ENCODE assay signal across 8 cellular contexts in the genomic region with DNA sequence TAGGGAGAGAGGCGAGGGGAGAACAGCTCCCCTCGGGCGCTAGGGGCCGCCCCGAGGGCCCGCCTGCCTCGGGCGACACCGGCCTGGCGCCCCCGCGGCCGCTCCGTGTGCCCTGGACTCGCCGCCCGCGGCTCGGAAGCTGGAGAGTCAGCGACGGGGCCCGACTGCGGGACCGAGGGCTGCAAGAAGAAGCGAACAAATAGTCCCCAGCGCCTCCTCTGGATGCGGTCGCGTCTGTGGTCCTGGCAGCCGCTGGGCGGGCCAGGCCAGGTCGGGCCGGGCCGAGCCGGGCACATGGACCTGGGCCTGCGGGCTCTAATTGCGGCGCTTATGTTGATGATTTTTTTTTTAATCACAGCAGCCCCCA. TPM values are rescaled to one million over a fixed set of nuclear protein-coding genes. Genes with fewer than 3 reads are reported as not detected.
DNase-seq lines count a peak whose midpoint lies in the region; ATAC-seq, FAIRE-seq and TF ChIP-seq lines count a peak whose summit lies in the region.

No MANE protein-coding gene starts in this region.

- H3K79me2 ChIP-seq in keratinocyte (ENCODE audit: control insufficient read depth, insufficient read depth, low read length) = no peaks in the 10 kb centered on the region

- no peaks in the 10 kb centered on the region for H3K9me1 ChIP-seq in keratinocyte (ENCODE audit: control insufficient read depth, extremely low read depth, insufficient read depth, low read length)

- DNase-seq in activated B cell treated with CpG ODN at 0.5 μM for 24 hours (no peak), keratinocyte (ENCODE audit: low read depth, low spot score) (no peak), Calu3 (no peak)

- TF ChIP-seq CTCF in activated B cell treated with CpG ODN at 0.5 μM for 24 hours (IDR thresholded peaks at IDR 0.05) = no peak
- TF ChIP-seq CTCF in keratinocyte (optimal IDR thresholded peaks at IDR 0.05 in 1 of 3, IDR thresholded peaks at IDR 0.05 in 1 of 3, conservative IDR thresholded peaks at IDR 0.05 in 1 of 3; ENCODE audit: extremely low read depth in 1 of 3, insufficient read depth in 2 of 3, low read length in 3 of 3) = no peak
- TF ChIP-seq CTCF in Calu3 (IDR thresholded peaks at IDR 0.05; ENCODE audit: unreplicated experiment) = no peak

- CTCF ChIA-PET in activated B cell treated with CpG ODN at 0.5 μM for 24 hours (lab: Charles Lee) = interaction anchor here (0.7 to 1.2 kb wide), 2 partner anchors 427 to 432 kb away, joined by 3 read pairs; no protein-coding TSS in a partner anchor
- CTCF ChIA-PET in Calu3 (lab: Charles Lee) = no interaction called here

- H3K4me3 ChIP-seq in GM08714 (ENCODE audit: low read length) = peak overlapping the region; percentile 5; the same call in 1 of the 2 replicates
- H3K4me3 ChIP-seq in keratinocyte (ENCODE audit: control insufficient read depth in 2 of 3, extremely low read depth in 1 of 3, insufficient read depth in 2 of 3, low read depth in 1 of 3, low read length in 3 of 3) = peak overlapping the region in 2 of 3 experiments; percentile 2 to 13
- peak overlapping the region; percentile 26 to 62 (median 41) for H3K4me3 ChIP-seq in skin epidermis

- no TSS peak for BruUV-seq in Calu3 (replicated peaks; lab: Mats Ljungman, UMichigan)

- no peaks in the 10 kb centered on the region for H3K36me3 ChIP-seq in keratinocyte (ENCODE audit: control insufficient read depth in 2 of 2, extremely low read depth in 1 of 2, insufficient read depth in 2 of 2, low read length in 2 of 2)

- H3K9me3 ChIP-seq in keratinocyte (ENCODE audit: control insufficient read depth, low read depth, low read length) = no peaks in the 10 kb centered on the region

- H2AFZ ChIP-seq in keratinocyte (ENCODE audit: control insufficient read depth, low read length) = no peak overlapping the region

- no peak overlapping the region for H3K27ac ChIP-seq in keratinocyte (ENCODE audit: control insufficient read depth, insufficient read depth, low read length)
- peak overlapping the region in 18 of 21 experiments; percentile 19 to 91 (median 74) for H3K27ac ChIP-seq in skin epidermis

- dilution Hi-C loops in keratinocyte (cut with MboI; ENCODE audit: extremely low pct_ligation_motif_present, low sequenced_read_pairs) = no loop called here

- H3K4me3 Mint-ChIP-seq in activated B cell treated with CpG ODN at 0.5 μM for 24 hours (peak overlapping the region; percentile 59), Calu3 (ENCODE audit: low read depth, unreplicated experiment) (no peak overlapping the region)
- no peak overlapping the region for H3K4me3 Mint-ChIP-seq in stimulated activated memory B cell treated with anti-CD40 and anti-IgM and Interleukin-4, amounts not matched to agents 10 μg/mL and 1 μg/mL and 100 μg/mL, for 72 hours

- H3K9me3 Mint-ChIP-seq in activated B cell treated with CpG ODN at 0.5 μM for 24 hours = no peaks in the 10 kb centered on the region
- no peaks in the 10 kb centered on the region for H3K9me3 Mint-ChIP-seq in Calu3 (ENCODE audit: low read depth, unreplicated experiment)
- H3K9me3 Mint-ChIP-seq in stimulated activated memory B cell treated with anti-CD40 and anti-IgM and Interleukin-4, amounts not matched to agents 10 μg/mL and 1 μg/mL and 100 μg/mL, for 72 hours = no peaks in the 10 kb centered on the region

- H3K27ac Mint-ChIP-seq in activated B cell treated with CpG ODN at 0.5 μM for 24 hours = no peak overlapping the region
- no peak overlapping the region for H3K27ac Mint-ChIP-seq in Calu3 (ENCODE audit: unreplicated experiment)
- H3K27ac Mint-ChIP-seq in stimulated activated memory B cell treated with anti-CD40 and anti-IgM and Interleukin-4, amounts not matched to agents 10 μg/mL and 1 μg/mL and 100 μg/mL, for 72 hours = no peak overlapping the region

- H3K4me2 ChIP-seq in keratinocyte (ENCODE audit: control insufficient read depth, extremely low read depth, insufficient read depth, low read depth, low read length) = no peak overlapping the region

- H3K36me3 Mint-ChIP-seq in activated B cell treated with CpG ODN at 0.5 μM for 24 hours (ENCODE audit: low read depth) (no peaks in the 10 kb centered on the region), Calu3 (ENCODE audit: insufficient read depth, unreplicated experiment) (no peaks in the 10 kb centered on the region)
- H3K36me3 Mint-ChIP-seq in stimulated activated memory B cell treated with anti-CD40 and anti-IgM and Interleukin-4, amounts not matched to agents 10 μg/mL and 1 μg/mL and 100 μg/mL, for 72 hours = no peaks in the 10 kb centered on the region

- H4K20me1 ChIP-seq in keratinocyte (ENCODE audit: control insufficient read depth, extremely low read depth, insufficient read depth, low read length) = no peaks in the 10 kb centered on the region

- no peak for FAIRE-seq in keratinocyte (lab: Jason Lieb, UNC)

- ATAC-seq in activated B cell treated with CpG ODN at 0.5 μM for 24 hours (ENCODE audit: low read depth) (no peak), GM18520 (IDR thresholded peaks at IDR 0.05; ENCODE audit: unreplicated experiment) (no peak), GM18867 (IDR thresholded peaks at IDR 0.05; ENCODE audit: unreplicated experiment) (no peak)
- ATAC-seq in stimulated activated memory B cell treated with anti-CD40 and anti-IgM and Interleukin-4, amounts not matched to agents 10 μg/mL and 1 μg/mL and 100 μg/mL, for 72 hours = no peak

- H3K4me1 ChIP-seq in keratinocyte (ENCODE audit: control insufficient read depth, extremely low read depth, insufficient read depth, low read length) = no peaks in the 10 kb centered on the region

- intact Hi-C loops in activated B cell treated with CpG ODN at 0.5 μM for 24 hours (cut with micrococcal nuclease) (no loop called here), Calu3 (cut with micrococcal nuclease; ENCODE audit: unreplicated experiment) (loop anchor here (10.0 kb wide), 1 partner anchor 1643 kb away; no protein-coding TSS in a partner anchor)

- POLR2A ChIA-PET in activated B cell treated with CpG ODN at 0.5 μM for 24 hours (lab: Charles Lee) = no interaction called here

- H3K27me3 Mint-ChIP-seq in activated B cell treated with CpG ODN at 0.5 μM for 24 hours = peaks cover 66% of the 10 kb centered on the region
- peaks cover 33% of the 10 kb centered on the region for H3K27me3 Mint-ChIP-seq in Calu3 (ENCODE audit: unreplicated experiment)
- peaks cover 81% of the 10 kb centered on the region for H3K27me3 Mint-ChIP-seq in stimulated activated memory B cell treated with anti-CD40 and anti-IgM and Interleukin-4, amounts not matched to agents 10 μg/mL and 1 μg/mL and 100 μg/mL, for 72 hours

- peaks cover 94% of the 10 kb centered on the region for H3K27me3 ChIP-seq in keratinocyte (ENCODE audit: control insufficient read depth, extremely low read depth, insufficient read depth, low read length)

- H3K4me1 Mint-ChIP-seq in activated B cell treated with CpG ODN at 0.5 μM for 24 hours (peaks cover 12% of the 10 kb centered on the region), Calu3 (ENCODE audit: low read depth, unreplicated experiment) (no peaks in the 10 kb centered on the region)
- peaks cover 7% of the 10 kb centered on the region for H3K4me1 Mint-ChIP-seq in stimulated activated memory B cell treated with anti-CD40 and anti-IgM and Interleukin-4, amounts not matched to agents 10 μg/mL and 1 μg/mL and 100 μg/mL, for 72 hours

- H3K9ac ChIP-seq in keratinocyte (ENCODE audit: control insufficient read depth, extremely low read depth, insufficient read depth, low read length) = no peak overlapping the region

RNA-seq across cellular contexts. Expression of gene HOXD9, which starts 0.3 kb away (rescaled TPM):
- total RNA-seq in activated B cell treated with CpG ODN at 0.5 μM for 24 hours (not detected in 2 replicates), Calu3 (2022) (not detected in 2 replicates)
- polyA plus RNA-seq in keratinocyte = not detected in 3 replicates
- polyA plus RNA-seq in keratinocyte (2011; ENCODE audit: low read depth) = not detected
- polyA plus RNA-seq in keratinocyte (2011; cell fraction: cytosol; rRNA removed) = not detected in 2 replicates
- polyA plus RNA-seq in keratinocyte (2011; cell fraction: nucleus; rRNA removed) = not detected in 2 replicates
- not detected in 2 replicates for polyA plus RNA-seq in keratinocyte (2012; ENCODE audit: low replicate concordance)
- not detected in 3 replicates for polyA minus RNA-seq in keratinocyte
- polyA minus RNA-seq in keratinocyte (2011; cell fraction: cytosol; rRNA and poly(A)+ RNA removed) = not detected
- polyA minus RNA-seq in keratinocyte (2011; cell fraction: nucleus; rRNA and poly(A)+ RNA removed) = not detected in 2 replicates

RNA-seq across cellular contexts. Expression of gene HOXD10, which starts 5.7 kb away (rescaled TPM):
- total RNA-seq in activated B cell treated with CpG ODN at 0.5 μM for 24 hours (not detected in 2 replicates), Calu3 (2022) (not detected in 2 replicates)
- not detected in 3 replicates for polyA plus RNA-seq in keratinocyte
- polyA plus RNA-seq in keratinocyte (2011; ENCODE audit: low read depth) = not detected
- polyA plus RNA-seq in keratinocyte (2011; cell fraction: cytosol; rRNA removed) = not detected in 2 replicates
- polyA plus RNA-seq in keratinocyte (2011; cell fraction: nucleus; rRNA removed) = 0.08 TPM in 1 of 2 replicates, not detected in the other
- not detected in 2 replicates for polyA plus RNA-seq in keratinocyte (2012; ENCODE audit: low replicate concordance)
- polyA minus RNA-seq in keratinocyte = not detected in 3 replicates
- polyA minus RNA-seq in keratinocyte (2011; cell fraction: cytosol; rRNA and poly(A)+ RNA removed) = not detected
- not detected in 2 replicates for polyA minus RNA-seq in keratinocyte (2011; cell fraction: nucleus; rRNA and poly(A)+ RNA removed)

RNA-seq across cellular contexts. Expression of gene HOXD8, which starts 7.3 kb away (rescaled TPM):
- total RNA-seq in activated B cell treated with CpG ODN at 0.5 μM for 24 hours = not detected in 2 replicates
- 0.05 TPM in 1 of 3 replicates, not detected in the others for polyA plus RNA-seq in keratinocyte
- polyA plus RNA-seq in keratinocyte (2011; ENCODE audit: low read depth) = not detected
- polyA plus RNA-seq in keratinocyte (2011; cell fraction: cytosol; rRNA removed) = 0.06 TPM in 1 of 2 replicates, not detected in the other
- 0.08 TPM in 1 of 2 replicates, not detected in the other for polyA plus RNA-seq in keratinocyte (2011; cell fraction: nucleus; rRNA removed)
- not detected in 2 replicates for polyA plus RNA-seq in keratinocyte (2012; ENCODE audit: low replicate concordance)
- polyA minus RNA-seq in keratinocyte = not detected in 3 replicates
- polyA minus RNA-seq in keratinocyte (2011; cell fraction: cytosol; rRNA and poly(A)+ RNA removed) = not detected
- not detected in 2 replicates for polyA minus RNA-seq in keratinocyte (2011; cell fraction: nucleus; rRNA and poly(A)+ RNA removed)
- total RNA-seq in Calu3 (2022) = not detected in 2 replicates

RNA-seq across cellular contexts. Expression of gene HOXD11, which starts 15.2 kb away (rescaled TPM):
- not detected in 2 replicates for total RNA-seq in activated B cell treated with CpG ODN at 0.5 μM for 24 hours
- polyA plus RNA-seq in keratinocyte = 0.08 TPM in 1 of 3 replicates, not detected in the others
- not detected for polyA plus RNA-seq in keratinocyte (2011; ENCODE audit: low read depth)
- not detected in 2 replicates for polyA plus RNA-seq in keratinocyte (2011; cell fraction: cytosol; rRNA removed)
- not detected in 2 replicates for polyA plus RNA-seq in keratinocyte (2011; cell fraction: nucleus; rRNA removed)
- 0.11 TPM in 1 of 2 replicates, not detected in the other for polyA plus RNA-seq in keratinocyte (2012; ENCODE audit: low replicate concordance)
- polyA minus RNA-seq in keratinocyte = not detected in 3 replicates
- not detected for polyA minus RNA-seq in keratinocyte (2011; cell fraction: cytosol; rRNA and poly(A)+ RNA removed)
- not detected in 2 replicates for polyA minus RNA-seq in keratinocyte (2011; cell fraction: nucleus; rRNA and poly(A)+ RNA removed)
- not detected in 2 replicates for total RNA-seq in Calu3 (2022)

RNA-seq across cellular contexts. Expression of gene HOXD12, which starts 22.7 kb away (rescaled TPM):
- total RNA-seq in activated B cell treated with CpG ODN at 0.5 μM for 24 hours (not detected in 2 replicates), Calu3 (2022) (not detected in 2 replicates)
- not detected in 3 replicates for polyA plus RNA-seq in keratinocyte
- not detected for polyA plus RNA-seq in keratinocyte (2011; ENCODE audit: low read depth)
- not detected in 2 replicates for polyA plus RNA-seq in keratinocyte (2011; cell fraction: cytosol; rRNA removed)
- not detected in 2 replicates for polyA plus RNA-seq in keratinocyte (2011; cell fraction: nucleus; rRNA removed)
- not detected in 2 replicates for polyA plus RNA-seq in keratinocyte (2012; ENCODE audit: low replicate concordance)
- not detected in 3 replicates for polyA minus RNA-seq in keratinocyte
- polyA minus RNA-seq in keratinocyte (2011; cell fraction: cytosol; rRNA and poly(A)+ RNA removed) = not detected
- polyA minus RNA-seq in keratinocyte (2011; cell fraction: nucleus; rRNA and poly(A)+ RNA removed) = not detected in 2 replicates
